12 cellular contexts compared by ENCODE assay signal in genomic region chr4:7434766-7435150, GRCh38. TPM values are rescaled to one million over a fixed set of nuclear protein-coding genes. Genes with fewer than 3 reads are reported as not detected.
DNase-seq lines count a peak whose midpoint lies in the region; ATAC-seq, FAIRE-seq and TF ChIP-seq lines count a peak whose summit lies in the region.
"Had no signal": no experiment of that assay in that cellular context is flagged by ENCODE, and none has a peak within 500 bp of the region (broad histone marks: within the 10 kb centered on the region; RNA-seq: fewer than 3 reads in every experiment).

TSS of gene PSAPL1 (minus strand) at chr4:7434930. CDS start at chr4:7434879, 51 bp downstream.

- WGBS in transverse colon (ENCODE audit: low coverage in 1 of 2), 2 donors: 21% methylated on average over 7 of the region's 7 CpGs; no CpG with 5 or more reads in 1 of the 2 donors

- FAIRE-seq in frontal cortex (lab: Jason Lieb, UNC): no peak

- CTCF ChIA-PET in activated naive CD4-positive, alpha-beta T cell treated with anti-CD3 and anti-CD28 coated beads for 36 hours (lab: Charles Lee): no interaction called here

- H3K4me3 ChIP-seq in transverse colon (no peak within 1 kb of the TSS), coronary artery (no peak within 1 kb of the TSS)

- no peaks in the 10 kb centered on the region for H3K27me3 ChIP-seq in transverse colon

- H3K4me1 Mint-ChIP-seq in activated naive CD4-positive, alpha-beta T cell treated with anti-CD3 and anti-CD28 coated beads for 36 hours (ENCODE audit: low read depth): no peaks in the 10 kb centered on the region

- no peak within 1 kb of the TSS for H3K27ac Mint-ChIP-seq in activated naive CD4-positive, alpha-beta T cell treated with anti-CD3 and anti-CD28 coated beads for 36 hours
- H3K27ac Mint-ChIP-seq: stimulated activated naive CD8-positive, alpha-beta T cell treated with anti-CD3 and anti-CD28 coated beads, Interleukin-15, Interleukin-2, amounts not matched to agents 100 ng/mL and 50 ng/mL, for 24 hours had no signal

- DNase-seq in activated naive CD4-positive, alpha-beta T cell treated with anti-CD3 and anti-CD28 coated beads for 36 hours: peak; percentile 39
- no peak for DNase-seq in activated naive CD4-positive, alpha-beta T cell treated with Interleukin-2 at 50 U/mL for 16 hours
- DNase-seq in iris pigment epithelial cell (ENCODE audit: low read depth) (peak; percentile 35), transverse colon (peak; percentile 33), frontal cortex (ENCODE audit: low spot score in 2 of 2) (no peak), coronary artery (ENCODE audit: low spot score) (no peak), DMS153 treated with DMSO at 0.1 percent for 48 hours (lab: John Stamatoyannopoulos, UW; ENCODE audit: unreplicated experiment) (no peak)
- DNase-seq: activated CD4-positive, alpha-beta T cell treated with anti-CD3 and anti-CD28 coated beads for 4 hours; nucleus accumbens had no signal

- no peak for TF ChIP-seq EP300 in transverse colon (IDR thresholded peaks at IDR 0.05; ENCODE audit: low read depth)

- in situ Hi-C loops in transverse colon (cut with MboI; ENCODE audit: low pct_ligation_motif_present in 1 of 4, low pct_unique_long_range_greater_than_20kb in 1 of 4, low sequenced_read_pairs in 3 of 4): no loop called here

- peak; percentile 93 for ATAC-seq in SK-N-SH treated with all-trans-retinoic acid at 6 μM for 48 hours

- H3K27ac ChIP-seq in transverse colon: no peak within 1 kb of the TSS
- H3K27ac ChIP-seq in coronary artery: no peak within 1 kb of the TSS

- TF ChIP-seq CTCF in transverse colon (IDR thresholded peaks at IDR 0.05): no peak
- no peak for TF ChIP-seq CTCF in coronary artery (IDR thresholded peaks at IDR 0.05)

- no peak for TF ChIP-seq POLR2A in transverse colon (IDR thresholded peaks at IDR 0.05)

- no peaks in the 10 kb centered on the region for H3K9me3 ChIP-seq in transverse colon

- H3K36me3 Mint-ChIP-seq in activated naive CD4-positive, alpha-beta T cell treated with anti-CD3 and anti-CD28 coated beads for 36 hours (ENCODE audit: low read depth): no peaks in the 10 kb centered on the region
- H3K36me3 Mint-ChIP-seq: CD8-positive, alpha-beta memory T cell had no signal

- intact Hi-C loops in activated naive CD4-positive, alpha-beta T cell treated with anti-CD3 and anti-CD28 coated beads for 36 hours (cut with micrococcal nuclease): no loop called here
- intact Hi-C loops in transverse colon (cut with DNase I; ENCODE audit: low total_unique reads): no loop called here

- H3K4me3 Mint-ChIP-seq in activated naive CD4-positive, alpha-beta T cell treated with anti-CD3 and anti-CD28 coated beads for 36 hours: no peak within 1 kb of the TSS
- H3K4me3 Mint-ChIP-seq: stimulated activated naive CD8-positive, alpha-beta T cell treated with anti-CD3 and anti-CD28 coated beads, Interleukin-15, Interleukin-2, amounts not matched to agents 100 ng/mL and 50 ng/mL, for 24 hours had no signal

- peaks cover 0 to 3% (median 0%) of the 10 kb centered on the region in 4 donors for H3K4me1 ChIP-seq in transverse colon

- H3K27me3 Mint-ChIP-seq in activated naive CD4-positive, alpha-beta T cell treated with anti-CD3 and anti-CD28 coated beads for 36 hours (ENCODE audit: low read depth): no peaks in the 10 kb centered on the region
- H3K27me3 Mint-ChIP-seq: stimulated activated naive CD8-positive, alpha-beta T cell treated with anti-CD3 and anti-CD28 coated beads, Interleukin-15, Interleukin-2, amounts not matched to agents 100 ng/mL and 50 ng/mL, for 24 hours had no signal

- H3K36me3 ChIP-seq in transverse colon: no peaks in the 10 kb centered on the region

- H3K9me3 Mint-ChIP-seq in activated naive CD4-positive, alpha-beta T cell treated with anti-CD3 and anti-CD28 coated beads for 36 hours: no peaks in the 10 kb centered on the region
- H3K9me3 Mint-ChIP-seq: CD8-positive, alpha-beta memory T cell; stimulated activated naive CD8-positive, alpha-beta T cell treated with anti-CD3 and anti-CD28 coated beads, Interleukin-15, Interleukin-2, amounts not matched to agents 100 ng/mL and 50 ng/mL, for 24 hours had no signal

TF ChIP-seq in SK-N-SH treated with all-trans-retinoic acid at 6 μM for 48 hours, 23 proteins besides CTCF, POLR2A, EP300 and RAD21:
- TF ChIP-seq CSDC2 (CRISPR knock-in tag; IDR thresholded peaks at IDR 0.05) (no peak), OSR1 (CRISPR knock-in tag; IDR thresholded peaks at IDR 0.05) (no peak), ZFP3 (CRISPR knock-in tag; IDR thresholded peaks at IDR 0.05) (no peak), PATZ1 (CRISPR knock-in tag; IDR thresholded peaks at IDR 0.05; ENCODE audit: borderline replicate concordance) (no peak), TCF4 (CRISPR knock-in tag; IDR thresholded peaks at IDR 0.05; ENCODE audit: borderline replicate concordance) (no peak), ZNF565 (CRISPR knock-in tag; conservative IDR thresholded peaks at IDR 0.05; ENCODE audit: low read depth) (no peak), RARB (CRISPR knock-in tag; IDR thresholded peaks at IDR 0.05) (no peak), BACH2 (CRISPR knock-in tag; IDR thresholded peaks at IDR 0.05; ENCODE audit: borderline replicate concordance) (no peak), TOX (CRISPR knock-in tag; IDR thresholded peaks at IDR 0.05; ENCODE audit: borderline replicate concordance) (no peak), ZC3H10 (CRISPR knock-in tag; IDR thresholded peaks at IDR 0.05) (no peak), PPARA (CRISPR knock-in tag; IDR thresholded peaks at IDR 0.05; ENCODE audit: borderline replicate concordance) (no peak), ESRRG (CRISPR knock-in tag; IDR thresholded peaks at IDR 0.05) (no peak)
- TF ChIP-seq, protein P1, sequence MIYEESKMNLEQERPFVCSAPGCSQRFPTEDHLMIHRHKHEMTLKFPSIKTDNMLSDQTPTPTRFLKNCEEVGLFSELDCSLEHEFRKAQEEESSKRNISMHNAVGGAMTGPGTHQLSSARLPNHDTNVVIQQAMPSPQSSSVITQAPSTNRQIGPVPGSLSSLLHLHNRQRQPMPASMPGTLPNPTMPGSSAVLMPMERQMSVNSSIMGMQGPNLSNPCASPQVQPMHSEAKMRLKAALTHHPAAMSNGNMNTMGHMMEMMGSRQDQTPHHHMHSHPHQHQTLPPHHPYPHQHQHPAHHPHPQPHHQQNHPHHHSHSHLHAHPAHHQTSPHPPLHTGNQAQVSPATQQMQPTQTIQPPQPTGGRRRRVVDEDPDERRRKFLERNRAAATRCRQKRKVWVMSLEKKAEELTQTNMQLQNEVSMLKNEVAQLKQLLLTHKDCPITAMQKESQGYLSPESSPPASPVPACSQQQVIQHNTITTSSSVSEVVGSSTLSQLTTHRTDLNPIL (CRISPR knock-in tag; IDR thresholded peaks at IDR 0.05; ENCODE audit: low read depth): no peak
- TF ChIP-seq, protein P2, sequence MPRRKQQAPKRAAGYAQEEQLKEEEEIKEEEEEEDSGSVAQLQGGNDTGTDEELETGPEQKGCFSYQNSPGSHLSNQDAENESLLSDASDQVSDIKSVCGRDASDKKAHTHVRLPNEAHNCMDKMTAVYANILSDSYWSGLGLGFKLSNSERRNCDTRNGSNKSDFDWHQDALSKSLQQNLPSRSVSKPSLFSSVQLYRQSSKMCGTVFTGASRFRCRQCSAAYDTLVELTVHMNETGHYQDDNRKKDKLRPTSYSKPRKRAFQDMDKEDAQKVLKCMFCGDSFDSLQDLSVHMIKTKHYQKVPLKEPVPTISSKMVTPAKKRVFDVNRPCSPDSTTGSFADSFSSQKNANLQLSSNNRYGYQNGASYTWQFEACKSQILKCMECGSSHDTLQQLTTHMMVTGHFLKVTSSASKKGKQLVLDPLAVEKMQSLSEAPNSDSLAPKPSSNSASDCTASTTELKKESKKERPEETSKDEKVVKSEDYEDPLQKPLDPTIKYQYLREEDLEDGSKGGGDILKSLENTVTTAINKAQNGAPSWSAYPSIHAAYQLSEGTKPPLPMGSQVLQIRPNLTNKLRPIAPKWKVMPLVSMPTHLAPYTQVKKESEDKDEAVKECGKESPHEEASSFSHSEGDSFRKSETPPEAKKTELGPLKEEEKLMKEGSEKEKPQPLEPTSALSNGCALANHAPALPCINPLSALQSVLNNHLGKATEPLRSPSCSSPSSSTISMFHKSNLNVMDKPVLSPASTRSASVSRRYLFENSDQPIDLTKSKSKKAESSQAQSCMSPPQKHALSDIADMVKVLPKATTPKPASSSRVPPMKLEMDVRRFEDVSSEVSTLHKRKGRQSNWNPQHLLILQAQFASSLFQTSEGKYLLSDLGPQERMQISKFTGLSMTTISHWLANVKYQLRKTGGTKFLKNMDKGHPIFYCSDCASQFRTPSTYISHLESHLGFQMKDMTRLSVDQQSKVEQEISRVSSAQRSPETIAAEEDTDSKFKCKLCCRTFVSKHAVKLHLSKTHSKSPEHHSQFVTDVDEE (CRISPR knock-in tag; IDR thresholded peaks at IDR 0.05): no peak

RNA-seq across cellular contexts. Expression of gene PSAPL1, which starts in this region (rescaled TPM):
- not detected for total RNA-seq in activated naive CD4-positive, alpha-beta T cell treated with anti-CD3 and anti-CD28 coated beads for 36 hours
- total RNA-seq in transverse colon (not detected), frontal cortex (not detected)
- total RNA-seq: CD8-positive, alpha-beta memory T cell had no signal

Comparison
In these comparisons a context has a peak if more than half of its experiments do, and no peak if none do; other contexts are left out.
1. Peak in DNase-seq in activated naive CD4-positive, alpha-beta T cell treated with anti-CD3 and anti-CD28 coated beads for 36 hours; RNA of the gene not detected or under 1 TPM.
2. Peak in DNase-seq in transverse colon; RNA of the gene not detected or under 1 TPM.